Comparison of ENCODE assay signal across 11 cellular contexts in the genomic region with DNA sequence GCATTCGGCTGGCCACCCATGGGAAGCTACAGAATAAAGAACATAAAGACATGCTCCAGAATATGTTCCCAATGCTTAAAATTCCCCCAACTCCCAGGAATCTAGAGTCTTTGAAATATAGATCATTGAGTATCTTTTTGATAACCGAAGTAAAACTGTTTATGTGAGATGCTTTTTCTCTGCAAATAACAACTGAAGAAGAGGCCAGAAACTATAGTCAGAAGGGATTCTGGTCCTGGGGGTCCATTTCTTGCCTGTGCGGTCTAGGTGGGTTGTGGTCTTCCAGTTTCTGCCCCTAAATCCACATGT. TPM values are rescaled to one million over a fixed set of nuclear protein-coding genes. Genes with fewer than 3 reads are reported as not detected.
DNase-seq lines count a peak whose midpoint lies in the region; ATAC-seq and TF ChIP-seq lines count a peak whose summit lies in the region.
"Had no signal": no experiment of that assay in that cellular context is flagged by ENCODE, and none has a peak within 500 bp of the region (broad histone marks: within the 10 kb centered on the region; RNA-seq: fewer than 3 reads in every experiment).

No MANE protein-coding gene starts in this region.

- POLR2A ChIA-PET in PC-9 (lab: Charles Lee; ENCODE audit: unreplicated experiment), result no interaction called here

- BruUV-seq in PC-9 (replicated peaks; lab: Mats Ljungman, UMichigan), result no TSS peak

- ATAC-seq in GM21526 (IDR thresholded peaks at IDR 0.05; ENCODE audit: low FRiP score, unreplicated experiment) (no peak), HG03097 (IDR thresholded peaks at IDR 0.05; ENCODE audit: low FRiP score, unreplicated experiment) (no peak)

- H4K20me1 ChIP-seq in PC-9 (ENCODE audit: insufficient read depth) (no peaks in the 10 kb centered on the region), neural cell (ENCODE audit: insufficient read depth) (no peaks in the 10 kb centered on the region)

- H3K27ac ChIP-seq in 22Rv1, result no peak overlapping the region
- H3K27ac ChIP-seq in PC-9, result no peak overlapping the region
- H3K27ac ChIP-seq in neural cell (ENCODE audit: low read length), result no peak overlapping the region

- H3K9me3 ChIP-seq in PC-9 (ENCODE audit: insufficient read depth, low read depth), result no peaks in the 10 kb centered on the region
- H3K9me3 ChIP-seq in neural cell (ENCODE audit: low read length), result no peaks in the 10 kb centered on the region
- H3K9me3 ChIP-seq: MG63 had no signal

- H3K36me3 Mint-ChIP-seq in HFFc6 (ENCODE audit: low read depth), result no peaks in the 10 kb centered on the region
- H3K36me3 Mint-ChIP-seq in progenitor cell of endocrine pancreas (ENCODE audit: insufficient read depth), result no peaks in the 10 kb centered on the region
- no peaks in the 10 kb centered on the region for H3K36me3 Mint-ChIP-seq in immature natural killer cell

- H3K4me3 Mint-ChIP-seq in HFFc6, result no peak overlapping the region
- no peak overlapping the region for H3K4me3 Mint-ChIP-seq in progenitor cell of endocrine pancreas (ENCODE audit: low read depth)
- no peak overlapping the region for H3K4me3 Mint-ChIP-seq in immature natural killer cell
- H3K4me3 Mint-ChIP-seq: H9 had no signal

- H2AFZ ChIP-seq in PC-9 (no peak overlapping the region), neural cell (ENCODE audit: low read depth, low read length) (no peak overlapping the region)

- TF ChIP-seq CTCF in 22Rv1 (IDR thresholded peaks at IDR 0.05) (peak; percentile 66), HFFc6 (IDR thresholded peaks at IDR 0.05) (peak; percentile 61), PC-9 (conservative IDR thresholded peaks at IDR 0.05) (peak; percentile 18; the same call in 1 of the 2 replicates), neural cell (IDR thresholded peaks at IDR 0.05; ENCODE audit: poor library complexity, severe bottlenecking) (peak; percentile 8), progenitor cell of endocrine pancreas (IDR thresholded peaks at IDR 0.05; ENCODE audit: unreplicated experiment) (no peak)

- H3K4me2 ChIP-seq in PC-9, result no peak overlapping the region
- no peak overlapping the region for H3K4me2 ChIP-seq in neural cell (ENCODE audit: low read length)

- DNase-seq in HFFc6 (no peak), PC-9 (no peak), progenitor cell of endocrine pancreas (ENCODE audit: low spot score, unreplicated experiment) (no peak), immature natural killer cell (no peak)
- DNase-seq: SIG-M5 had no signal

- H3K4me1 Mint-ChIP-seq in HFFc6 (ENCODE audit: low read depth) (peaks cover 36% of the 10 kb centered on the region), progenitor cell of endocrine pancreas (ENCODE audit: low read depth) (no peaks in the 10 kb centered on the region), immature natural killer cell (peaks cover 9 to 17% of the 10 kb centered on the region in 2 donors)

- H3K4me3 ChIP-seq in PC-9, result no peak overlapping the region
- no peak overlapping the region for H3K4me3 ChIP-seq in neural cell (ENCODE audit: low read length)
- H3K4me3 ChIP-seq: MG63 had no signal

- no peaks in the 10 kb centered on the region for H3K27me3 ChIP-seq in PC-9 (ENCODE audit: insufficient read depth, low read depth)
- H3K27me3 ChIP-seq in neural cell (ENCODE audit: insufficient read depth, low read depth, low read length), result no peaks in the 10 kb centered on the region
- H3K27me3 ChIP-seq: MG63 had no signal

- H3K79me2 ChIP-seq in PC-9 (ENCODE audit: low read depth) (no peaks in the 10 kb centered on the region), neural cell (replicated peaks; ENCODE audit: insufficient read depth, low read length) (no peaks in the 10 kb centered on the region)

- no peak for TF ChIP-seq EP300 in neural cell (conservative IDR thresholded peaks at IDR 0.05; ENCODE audit: poor library complexity, severe bottlenecking)

- H3K36me3 ChIP-seq in PC-9 (ENCODE audit: low read depth) (no peaks in the 10 kb centered on the region), neural cell (ENCODE audit: insufficient read depth, low read length) (no peaks in the 10 kb centered on the region)
- H3K36me3 ChIP-seq: MG63 had no signal

- intact Hi-C loops in PC-9 (cut with micrococcal nuclease; ENCODE audit: unreplicated experiment), result loop anchor here (1.0 to 2.0 kb wide), 3 partner anchors 214 to 415 kb away; partner anchors contain the start of gene KCNF1

- H3K9me2 ChIP-seq in PC-9 (ENCODE audit: insufficient read depth), result no peaks in the 10 kb centered on the region
- no peaks in the 10 kb centered on the region for H3K9me2 ChIP-seq in neural cell (ENCODE audit: insufficient read depth, low read length)

- TF ChIP-seq RAD21 in neural cell (conservative IDR thresholded peaks at IDR 0.05), result no peak

- H3K4me1 ChIP-seq in PC-9 (replicated peaks; ENCODE audit: insufficient read depth), result peaks cover 23% of the 10 kb centered on the region

- no peak overlapping the region for H3K9ac ChIP-seq in neural cell (ENCODE audit: low read length)

- H3F3A ChIP-seq in PC-9 (ENCODE audit: insufficient read depth, low read depth), result peaks cover 19% of the 10 kb centered on the region; the same call in 1 of the 2 replicates
- no peaks in the 10 kb centered on the region for H3F3A ChIP-seq in neural cell (ENCODE audit: insufficient read depth, low read length, poor library complexity, severe bottlenecking)

- H3K27me3 Mint-ChIP-seq in HFFc6 (ENCODE audit: insufficient read depth) (peaks cover 9% of the 10 kb centered on the region), progenitor cell of endocrine pancreas (peaks cover 43% of the 10 kb centered on the region), immature natural killer cell (ENCODE audit: low read depth in 3 of 3) (peaks cover 3 to 4% (median 4%) of the 10 kb centered on the region in 3 donors)

- H3K9me3 Mint-ChIP-seq in HFFc6 (no peaks in the 10 kb centered on the region), progenitor cell of endocrine pancreas (ENCODE audit: low read depth) (no peaks in the 10 kb centered on the region), immature natural killer cell (no peaks in the 10 kb centered on the region)
- H3K9me3 Mint-ChIP-seq: H9 had no signal

- CTCF ChIA-PET in PC-9 (lab: Charles Lee), result interaction anchor here (1.5 to 2.1 kb wide), 2 partner anchors 289 to 292 kb away, joined by 6 to 13 read pairs; no protein-coding TSS in a partner anchor

- no peak overlapping the region for H3K27ac Mint-ChIP-seq in HFFc6
- H3K27ac Mint-ChIP-seq in progenitor cell of endocrine pancreas, result no peak overlapping the region
- no peak overlapping the region for H3K27ac Mint-ChIP-seq in immature natural killer cell
- H3K27ac Mint-ChIP-seq: H9 had no signal

TF ChIP-seq in neural cell, 6 proteins besides CTCF, POLR2A, EP300 and RAD21:
- TF ChIP-seq EZH2 (IDR thresholded peaks at IDR 0.05; ENCODE audit: borderline replicate concordance, insufficient read depth, low read length, poor library complexity, severe bottlenecking) (no peak), SMC3 (conservative IDR thresholded peaks at IDR 0.05; ENCODE audit: poor library complexity) (no peak), POLR2AphosphoS5 (IDR thresholded peaks at IDR 0.05) (no peak), REST (IDR thresholded peaks at IDR 0.05; ENCODE audit: borderline replicate concordance) (no peak), MXI1 (conservative IDR thresholded peaks at IDR 0.05; ENCODE audit: poor library complexity, severe bottlenecking) (no peak), TAF1 (IDR thresholded peaks at IDR 0.05; ENCODE audit: low read depth) (no peak)
TF ChIP-seq in neural cell: peak in this region for 0.

RNA-seq across cellular contexts. Expression of gene SLC66A3, which starts 30.6 kb away (rescaled TPM):
- 10 to 100 TPM; 11.4 to 17.4 (median 13.0) TPM for total RNA-seq in HFFc6 (2021; fragmentation: NEBNext Ultra II Directional; extraction: Animal tissue kit (Norgen Biotek cat#: 25700))
- 11.9 and 17.4 TPM in 2 replicates for total RNA-seq in PC-9 (2021)
- 7.0 and 16.7 TPM in 2 replicates for polyA plus RNA-seq in neural cell
- polyA minus RNA-seq in neural cell, result 2.2 and 3.9 TPM in 2 replicates
- 5.0 and 5.4 TPM in 2 replicates for total RNA-seq in progenitor cell of endocrine pancreas
- 100 to 1,000 TPM in 1 of 3 donors, 10 to 100 TPM in 2; 78.8 to 191 (median 88.2) TPM for polyA plus RNA-seq in immature natural killer cell
